In genomic region chr18:13405305-13406038, GRCh38 we compare ENCODE assay signal across 22 cellular contexts.
"Had no signal": no experiment of that assay in that cellular context is flagged by ENCODE, and none has a peak within 500 bp of the region (broad histone marks: within the 10 kb centered on the region; RNA-seq: fewer than 3 reads in every experiment).

No MANE protein-coding gene starts in this region.

- H3K36me3 ChIP-seq: esophagus squamous epithelium, neural progenitor cell, ovary, thoracic aorta, upper lobe of left lung, uterus had no signal

- ATAC-seq: gastroesophageal sphincter, sciatic nerve had no signal

- H3K9me3 Mint-ChIP-seq: dendritic cell treated with granulocyte-macrophage colony-stimulating factor and Interleukin-4, amounts not matched to agents 40 ng/mL and 50 ng/mL, for 4 days; natural killer cell treated with Interleukin-12 subunit alpha and Interleukin-12 subunit beta and Interleukin-15 and Interleukin-18, amount 100 ng/mL, for 72 hours had no signal

- H3K9me3 ChIP-seq: esophagus squamous epithelium, gastroesophageal sphincter, ovary, stomach, thoracic aorta, upper lobe of left lung, uterus had no signal

- H3K27me3 Mint-ChIP-seq: dendritic cell treated with granulocyte-macrophage colony-stimulating factor and Interleukin-4, amounts not matched to agents 40 ng/mL and 50 ng/mL, for 4 days; natural killer cell treated with Interleukin-12 subunit alpha and Interleukin-12 subunit beta and Interleukin-15 and Interleukin-18, amount 100 ng/mL, for 72 hours had no signal

- DNase-seq: esophagus squamous epithelium; foreskin fibroblast; glutamatergic neuron; islet precursor cell; mesenchymal stem cell; midbrain; nucleus accumbens; ovary; stimulated activated CD4-positive, alpha-beta T cell treated with anti-CD3 and anti-CD28 coated beads, Interleukin-2, amount 100 ng/mL, for 24 hours; stimulated activated CD4-positive, alpha-beta T cell treated with anti-CD3 and anti-CD28 coated beads, Interleukin-4, amount 100 ng/mL, for 4 hours; stimulated activated naive CD4-positive, alpha-beta T cell; stomach; substantia nigra; upper lobe of left lung; uterus had no signal

- H3K36me3 Mint-ChIP-seq: natural killer cell treated with Interleukin-12 subunit alpha and Interleukin-12 subunit beta and Interleukin-15 and Interleukin-18, amount 100 ng/mL, for 72 hours; neural progenitor cell had no signal

- H3K4me3 ChIP-seq: esophagus squamous epithelium, gastroesophageal sphincter, lung, neural progenitor cell, ovary, stomach, thoracic aorta, upper lobe of left lung, uterus had no signal

- H3K27ac Mint-ChIP-seq: dendritic cell treated with granulocyte-macrophage colony-stimulating factor and Interleukin-4, amounts not matched to agents 40 ng/mL and 50 ng/mL, for 4 days; natural killer cell treated with Interleukin-12 subunit alpha and Interleukin-12 subunit beta and Interleukin-15 and Interleukin-18, amount 100 ng/mL, for 72 hours; neural progenitor cell had no signal

- H3K27ac ChIP-seq: esophagus squamous epithelium, gastroesophageal sphincter, neural progenitor cell, ovary, stomach, thoracic aorta, upper lobe of left lung, uterus had no signal

- H3K4me3 Mint-ChIP-seq: dendritic cell treated with granulocyte-macrophage colony-stimulating factor and Interleukin-4, amounts not matched to agents 40 ng/mL and 50 ng/mL, for 4 days; natural killer cell treated with Interleukin-12 subunit alpha and Interleukin-12 subunit beta and Interleukin-15 and Interleukin-18, amount 100 ng/mL, for 72 hours; neural progenitor cell had no signal
